ENCODE assay signal across 23 cellular contexts in genomic region chr17:28055546-28056275, GRCh38. TPM values are rescaled to one million over a fixed set of nuclear protein-coding genes. Genes with fewer than 3 reads are reported as not detected.
DNase-seq lines count a peak whose midpoint lies in the region; ATAC-seq, FAIRE-seq and TF ChIP-seq lines count a peak whose summit lies in the region.
"Had no signal": no experiment of that assay in that cellular context is flagged by ENCODE, and none has a peak within 500 bp of the region (broad histone marks: within the 10 kb centered on the region; RNA-seq: fewer than 3 reads in every experiment).

No MANE protein-coding gene starts in this region.

- H3K79me2 ChIP-seq in GM12878 (ENCODE audit: control insufficient read depth, insufficient read depth, low read length), result peaks cover 49% of the 10 kb centered on the region

- RAD21 ChIA-PET in GM12878 (lab: Charles Lee; ENCODE audit: unreplicated experiment), result interaction anchor here (0.8 to 3.9 kb wide), 11 partner anchors 9 to 196 kb away, joined by 3 to 16 read pairs (median 3); partner anchors contain the start of gene NLK

- CTCF ChIA-PET in GM12878 (lab: Yijun Ruan, JAX), result interaction anchor here (0.7 to 3.5 kb wide), 9 partner anchors 11 to 238 kb away, joined by 3 to 19 read pairs (median 3); partner anchors contain the start of gene LYRM9

- no peak for TF ChIP-seq POLR2A in GM12878 (IDR thresholded peaks at IDR 0.05; ENCODE audit: low read depth, low read length)

- DNase-seq in GM12864 (ENCODE audit: low read depth) (no peak), GM12878 (ENCODE audit: low read depth, low spot score) (no peak), mesenteric fat pad (ENCODE audit: low spot score) (no peak), NCI-H187 (lab: John Stamatoyannopoulos, UW) (no peak), germinal center (ENCODE audit: low spot score) (no peak)
- DNase-seq: activated CD4-positive, alpha-beta memory T cell treated with anti-CD3 and anti-CD28 coated beads, Interleukin-2, amount 10 ng/mL, durations not matched to agents 7 days and 5 days; activated naive CD4-positive, alpha-beta T cell treated with anti-CD3 and anti-CD28 coated beads, Interleukin-2, amount 10 ng/mL, durations not matched to agents 7 days and 5 days; COR-L47; gastrocnemius medialis; mesendoderm; natural killer cell; NCI-H1048; NCI-H2029; PC-9; stimulated activated CD4-positive, alpha-beta T cell treated with anti-CD3 and anti-CD28 coated beads, Interleukin-2, amount 100 ng/mL, for 24 hours; stimulated activated naive CD8-positive, alpha-beta T cell treated with anti-CD3 and anti-CD28 coated beads, Interleukin-15, Interleukin-2, amounts not matched to agents 100 U/mL and 50 U/mL, for 24 hours; upper lobe of right lung had no signal

- no peak overlapping the region for H2AFZ ChIP-seq in GM12878 (ENCODE audit: control insufficient read depth, low read depth, low read length)
- H2AFZ ChIP-seq: parathyroid adenoma, PC-9 had no signal

- H3K4me3 ChIP-seq in GM12864 (ENCODE audit: low read depth, low read length) (peak overlapping the region; percentile 19; the same call in 1 of the 2 replicates), HUES48 (ENCODE audit: low read depth, low read length) (no peak overlapping the region), GM12878 (no peak overlapping the region; the same call in 1 of the 2 replicates)
- H3K4me3 ChIP-seq: ascending aorta, gastrocnemius medialis, PC-9, upper lobe of right lung had no signal

- peak; percentile 7 for ATAC-seq in GM12878
- no peak for ATAC-seq in stimulated activated memory B cell treated with anti-CD40 and anti-IgM and Interleukin-4, amounts not matched to agents 10 μg/mL and 1 μg/mL and 100 μg/mL, for 72 hours
- ATAC-seq: gastrocnemius medialis; natural killer cell; stimulated activated naive CD8-positive, alpha-beta T cell treated with anti-CD3 and anti-CD28 coated beads, Interleukin-15, Interleukin-2, amounts not matched to agents 100 U/mL and 50 U/mL, for 24 hours; upper lobe of right lung had no signal

- no peaks in the 10 kb centered on the region for H3K9me3 Mint-ChIP-seq in stimulated activated memory B cell treated with anti-CD40 and anti-IgM and Interleukin-4, amounts not matched to agents 10 μg/mL and 1 μg/mL and 100 μg/mL, for 72 hours
- H3K9me3 Mint-ChIP-seq: activated CD4-positive, alpha-beta memory T cell treated with anti-CD3 and anti-CD28 coated beads, Interleukin-2, amount 10 ng/mL, durations not matched to agents 7 days and 5 days; activated naive CD4-positive, alpha-beta T cell treated with anti-CD3 and anti-CD28 coated beads, Interleukin-2, amount 10 ng/mL, durations not matched to agents 7 days and 5 days; central memory CD8-positive, alpha-beta T cell; natural killer cell had no signal

- no peak for TF ChIP-seq RAD21 in GM12878 (IDR thresholded peaks at IDR 0.05; ENCODE audit: insufficient read depth, low read depth, low read length)

- H3K9me3 ChIP-seq in HUES48 (ENCODE audit: control insufficient read depth, insufficient read depth, low read length), result no peaks in the 10 kb centered on the region
- H3K9me3 ChIP-seq in GM12878 (replicated peaks; ENCODE audit: control insufficient read depth, insufficient read depth, low read length), result no peaks in the 10 kb centered on the region; the same call in 2 of the 3 replicates
- H3K9me3 ChIP-seq: ascending aorta, gastrocnemius medialis, upper lobe of right lung had no signal

- POLR2A ChIA-PET in GM12878 (lab: Charles Lee), result interaction anchor here (0.7 to 2.3 kb wide), 5 partner anchors 10 to 128 kb away, joined by 3 to 10 read pairs (median 4); no protein-coding TSS in a partner anchor

- TF ChIP-seq EP300 in GM12878 (IDR thresholded peaks at IDR 0.05; ENCODE audit: borderline replicate concordance in 1 of 2, control insufficient read depth in 1 of 2, low read depth in 2 of 2, low read length in 2 of 2), result peak; percentile 62 to 90; a peak in 3 of 4 replicates

- peak overlapping the region; percentile 86 for H3K4me2 ChIP-seq in GM12878 (ENCODE audit: control insufficient read depth, insufficient read depth)
- H3K4me2 ChIP-seq: KMS-11, PC-9 had no signal

- H3K36me3 ChIP-seq in HUES48 (ENCODE audit: control insufficient read depth, insufficient read depth, low read length) (no peaks in the 10 kb centered on the region), GM12878 (ENCODE audit: control insufficient read depth in 2 of 2, insufficient read depth in 2 of 2, low read length in 1 of 2) (no peaks in the 10 kb centered on the region)
- H3K36me3 ChIP-seq: ascending aorta, gastrocnemius medialis, upper lobe of right lung had no signal

- in situ Hi-C loops in GM12878 (cut with MboI), result loop anchor here (10.0 to 25.0 kb wide), 2 partner anchors 591 to 768 kb away; partner anchors contain the start of gene WSB1

- no peaks in the 10 kb centered on the region for H4K20me1 ChIP-seq in GM12878 (ENCODE audit: control insufficient read depth, insufficient read depth)

- peaks cover under 1% of the 10 kb centered on the region for H3K36me3 Mint-ChIP-seq in stimulated activated memory B cell treated with anti-CD40 and anti-IgM and Interleukin-4, amounts not matched to agents 10 μg/mL and 1 μg/mL and 100 μg/mL, for 72 hours
- H3K36me3 Mint-ChIP-seq: activated naive CD4-positive, alpha-beta T cell treated with anti-CD3 and anti-CD28 coated beads, Interleukin-2, amount 10 ng/mL, durations not matched to agents 7 days and 5 days; natural killer cell had no signal

- H3K27ac Mint-ChIP-seq in stimulated activated memory B cell treated with anti-CD40 and anti-IgM and Interleukin-4, amounts not matched to agents 10 μg/mL and 1 μg/mL and 100 μg/mL, for 72 hours, result peak overlapping the region; percentile 11
- H3K27ac Mint-ChIP-seq: activated CD4-positive, alpha-beta memory T cell treated with anti-CD3 and anti-CD28 coated beads, Interleukin-2, amount 10 ng/mL, durations not matched to agents 7 days and 5 days; activated naive CD4-positive, alpha-beta T cell treated with anti-CD3 and anti-CD28 coated beads, Interleukin-2, amount 10 ng/mL, durations not matched to agents 7 days and 5 days; natural killer cell had no signal

- no peaks in the 10 kb centered on the region for H3K27me3 Mint-ChIP-seq in stimulated activated memory B cell treated with anti-CD40 and anti-IgM and Interleukin-4, amounts not matched to agents 10 μg/mL and 1 μg/mL and 100 μg/mL, for 72 hours
- H3K27me3 Mint-ChIP-seq: activated CD4-positive, alpha-beta memory T cell treated with anti-CD3 and anti-CD28 coated beads, Interleukin-2, amount 10 ng/mL, durations not matched to agents 7 days and 5 days; activated naive CD4-positive, alpha-beta T cell treated with anti-CD3 and anti-CD28 coated beads, Interleukin-2, amount 10 ng/mL, durations not matched to agents 7 days and 5 days; central memory CD8-positive, alpha-beta T cell had no signal

- 43% methylated on average over 2 of the region's 2 CpGs for WGBS in GM12878 (ENCODE audit: insufficient coverage, insufficient replicate concordance, low lambda C conversion rate, missing lambda C conversion rate)

- no peaks in the 10 kb centered on the region for H3K27me3 ChIP-seq in HUES48 (ENCODE audit: control insufficient read depth, insufficient read depth, low read length)
- H3K27me3 ChIP-seq in GM12878 (replicated peaks in 1 of 2; ENCODE audit: control insufficient read depth in 2 of 2, insufficient read depth in 2 of 2, low read length in 1 of 2), result no peaks in the 10 kb centered on the region
- H3K27me3 ChIP-seq: ascending aorta, gastrocnemius medialis, upper lobe of right lung had no signal

- no peak for TF ChIP-seq CTCF in GM12864 (IDR thresholded peaks at IDR 0.05; ENCODE audit: low read depth, low read length, missing control alignments)
- no peak for TF ChIP-seq CTCF in GM12878 (IDR thresholded peaks at IDR 0.05 in 2 of 3, conservative IDR thresholded peaks at IDR 0.05 in 1 of 3; ENCODE audit: control insufficient read depth in 2 of 3, extremely low read depth in 1 of 3, insufficient read depth in 1 of 3, low read depth in 3 of 3, low read length in 3 of 3)

- intact Hi-C loops in GM12878 (cut with micrococcal nuclease; ENCODE audit: unreplicated experiment), result loop anchor here (10.0 kb wide), 1 partner anchor 259 kb away; the partner anchor contains the start of gene TMEM97

- peaks cover 43% of the 10 kb centered on the region for H3K4me1 Mint-ChIP-seq in stimulated activated memory B cell treated with anti-CD40 and anti-IgM and Interleukin-4, amounts not matched to agents 10 μg/mL and 1 μg/mL and 100 μg/mL, for 72 hours

- H3K9ac ChIP-seq in HUES48 (ENCODE audit: low read depth, low read length) (no peak overlapping the region), GM12878 (ENCODE audit: control insufficient read depth, insufficient read depth, low read length) (peak overlapping the region; percentile 15; the same call in 1 of the 2 replicates)
- H3K9ac ChIP-seq: KMS-11, parathyroid adenoma had no signal

- H3K4me1 ChIP-seq in HUES48 (ENCODE audit: control insufficient read depth, insufficient read depth, low read length) (peaks cover 56% of the 10 kb centered on the region), GM12878 (ENCODE audit: control insufficient read depth, insufficient read depth, low read length) (peaks cover 58% of the 10 kb centered on the region)

- H3K27ac ChIP-seq in HUES48 (ENCODE audit: low read depth, low read length) (peak overlapping the region; percentile 31), GM12878 (ENCODE audit: control insufficient read depth, insufficient read depth) (peak overlapping the region; percentile 73)
- H3K27ac ChIP-seq: ascending aorta, gastrocnemius medialis, KMS-11, parathyroid adenoma, PC-9, upper lobe of right lung had no signal

- no peak overlapping the region for H3K4me3 Mint-ChIP-seq in stimulated activated memory B cell treated with anti-CD40 and anti-IgM and Interleukin-4, amounts not matched to agents 10 μg/mL and 1 μg/mL and 100 μg/mL, for 72 hours
- H3K4me3 Mint-ChIP-seq: activated CD4-positive, alpha-beta memory T cell treated with anti-CD3 and anti-CD28 coated beads, Interleukin-2, amount 10 ng/mL, durations not matched to agents 7 days and 5 days; activated naive CD4-positive, alpha-beta T cell treated with anti-CD3 and anti-CD28 coated beads, Interleukin-2, amount 10 ng/mL, durations not matched to agents 7 days and 5 days; central memory CD8-positive, alpha-beta T cell; natural killer cell had no signal

- SMC1A ChIA-PET in GM12878 (lab: Charles Lee; ENCODE audit: uncharacterized antibody, unreplicated experiment), result interaction anchor here (0.7 to 5.4 kb wide), 19 partner anchors 8 to 878 kb away, joined by 3 to 49 read pairs (median 5); partner anchors contain the start of gene NLK

- no TSS peak for BruUV-seq in GM12878 (replicated peaks; lab: Mats Ljungman, UMichigan)

- no peak for FAIRE-seq in GM12878 (lab: Jason Lieb, UNC)

RNA-seq across cellular contexts. Expression of gene NLK, which starts 13.2 kb away (rescaled TPM):
- 77.0 and 80.2 TPM in 2 replicates for total RNA-seq in GM12878 (2013; cell fraction: nucleolus; rRNA removed)
- total RNA-seq in GM12878 (2014; rRNA removed) (17.8 and 19.3 TPM in 2 replicates), GM12878 (2014; rRNA removed; fragmentation: Illumina TruSeq; extraction: Trizol) (16.1 and 17.5 TPM in 2 replicates), GM12878 (2021) (15.9 and 16.0 TPM in 2 replicates), mesenteric fat pad (21.4 TPM)
- 6.9 TPM for polyA plus RNA-seq in GM12878 (2011; ENCODE audit: low read depth)
- polyA plus RNA-seq in GM12878 (2011; rRNA removed) (22.9 and 24.8 TPM in 2 replicates), GM12878 (2014; fragmentation: Illumina TruSeq; extraction: Trizol) (15.5 and 24.8 TPM in 2 replicates), GM12878 (2014; fragmentation: Nextera tagmentation; extraction: Ambion mirVana) (1 to 10 TPM; 5.0 to 6.0 TPM), GM12878 (2014; rRNA removed) (14.5 and 15.7 TPM in 2 replicates), GM12878 (2016; fragmentation: Nextera tagmentation; extraction: Ambion mirVana) (1 to 10 TPM; 5.7 to 7.0 TPM)
- 12.5 and 14.8 TPM in 2 replicates for polyA plus RNA-seq in GM12878 (2011; cell fraction: cytosol; rRNA removed)
- polyA plus RNA-seq in GM12878 (2011; cell fraction: nucleus; rRNA removed), result 30.6 and 31.9 TPM in 2 replicates
- 9.7 and 11.2 TPM in 2 replicates for polyA plus RNA-seq in GM12878 (2012)
- 28.1 and 50.4 TPM in 2 replicates for polyA minus RNA-seq in GM12878 (2011; rRNA and poly(A)+ RNA removed)
- polyA minus RNA-seq in GM12878 (2011; cell fraction: cytosol; rRNA and poly(A)+ RNA removed), result 7.1 and 12.8 TPM in 2 replicates
- polyA minus RNA-seq in GM12878 (2011; cell fraction: nucleus; rRNA and poly(A)+ RNA removed), result 49.1 and 77.6 TPM in 2 replicates
